Comparison of ENCODE assay signal across 8 cellular contexts in the genomic region with DNA sequence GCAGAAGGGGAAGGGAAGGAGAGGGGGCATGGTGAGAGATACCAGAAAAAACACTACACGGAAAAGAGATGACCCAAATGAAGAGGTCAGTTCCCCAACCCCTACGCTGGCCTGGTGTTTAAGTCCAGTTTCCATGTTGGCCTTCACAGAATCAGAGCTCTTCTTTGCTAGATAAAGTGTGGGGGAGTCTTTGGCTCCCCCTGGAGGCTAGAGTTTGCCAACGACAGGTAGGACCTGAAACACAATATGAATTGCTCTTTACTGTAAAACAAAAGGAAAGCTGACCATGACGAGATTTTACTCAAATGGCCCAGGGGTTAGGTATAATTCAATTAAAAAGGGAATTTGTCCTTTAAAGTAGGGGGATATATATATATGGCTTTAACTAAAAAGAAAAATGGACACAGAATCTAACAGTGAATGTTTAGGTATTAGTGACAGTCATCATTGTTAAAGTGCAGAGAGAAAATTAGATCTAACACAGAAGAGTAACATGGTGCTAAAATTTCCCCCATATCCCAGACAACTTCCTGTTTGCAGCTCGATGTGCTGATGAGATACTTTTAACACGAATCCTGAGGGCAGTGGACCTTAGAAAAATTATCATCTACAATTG.
DNase-seq lines count a peak whose midpoint lies in the region; ATAC-seq and TF ChIP-seq lines count a peak whose summit lies in the region.

No MANE protein-coding gene starts in this region.

- no peaks in the 10 kb centered on the region for H3K36me3 ChIP-seq in KOPT-K1 (ENCODE audit: insufficient read depth, low read length)
- no peaks in the 10 kb centered on the region for H3K36me3 ChIP-seq in SU-DHL-6 (ENCODE audit: low read length)
- no peaks in the 10 kb centered on the region for H3K36me3 ChIP-seq in adrenal gland (replicated peaks in 1 of 2)

- H3K9me3 ChIP-seq in KOPT-K1 (ENCODE audit: insufficient read depth, low read length, poor library complexity, severe bottlenecking) (no peaks in the 10 kb centered on the region), SU-DHL-6 (ENCODE audit: insufficient read depth, low read length) (no peaks in the 10 kb centered on the region), adrenal gland (replicated peaks in 1 of 3) (no peaks in the 10 kb centered on the region)

- WGBS in adrenal gland, 4 donors = 16 to 29% (median 22%) methylated on average over 6 of the region's 6 CpGs

- H4K20me1 ChIP-seq in SU-DHL-6 (ENCODE audit: low read depth, low read length) = no peaks in the 10 kb centered on the region

- TF ChIP-seq CTCF in SU-DHL-6 (IDR thresholded peaks at IDR 0.05; ENCODE audit: insufficient read depth, low read length, poor library complexity, severe bottlenecking) (peak; percentile 68), adrenal gland (IDR thresholded peaks at IDR 0.05) (peak; percentile 57 to 75 (median 64))

- peaks cover 0 to 5% of the 10 kb centered on the region in 2 donors for H3K4me1 ChIP-seq in adrenal gland (replicated peaks in 1 of 2)

- no peaks in the 10 kb centered on the region for H3K79me2 ChIP-seq in SU-DHL-6 (ENCODE audit: insufficient read depth, low read length)

- no peaks in the 10 kb centered on the region for H3F3A ChIP-seq in SU-DHL-6 (ENCODE audit: insufficient read depth)

- intact Hi-C loops in adrenal gland (cut with DNase I) = no loop called here

- no peaks in the 10 kb centered on the region for H3K27me3 ChIP-seq in SU-DHL-6 (ENCODE audit: low read length)
- H3K27me3 ChIP-seq in adrenal gland = no peaks in the 10 kb centered on the region

- no peak overlapping the region for H3K9ac ChIP-seq in SU-DHL-6 (ENCODE audit: low read length)

- H3K4me3 ChIP-seq in SU-DHL-6 (ENCODE audit: insufficient read depth, low read length, poor library complexity, severe bottlenecking) = no peak overlapping the region
- no peak overlapping the region for H3K4me3 ChIP-seq in adrenal gland

- peak; percentile 11 for DNase-seq in COLO668 (lab: John Stamatoyannopoulos, UW; ENCODE audit: unreplicated experiment)
- peak; percentile 47 to 89 (median 66) for DNase-seq in adrenal gland
- DNase-seq in inferior parietal cortex (ENCODE audit: extremely low spot score) = peak; percentile 62
- DNase-seq in stimulated activated CD4-positive, alpha-beta T cell treated with anti-CD3 and anti-CD28 coated beads, Interleukin-4, amount 100 ng/mL, for 48 hours (ENCODE audit: low read depth in 2 of 2) = peak; percentile 28 to 41
- no peak for DNase-seq in amniotic stem cell (lab: John Stamatoyannopoulos, UW)

- H3K9me2 ChIP-seq in SU-DHL-6 (replicated peaks; ENCODE audit: insufficient read depth, low read length) = no peaks in the 10 kb centered on the region

- no peak overlapping the region for H2AFZ ChIP-seq in SU-DHL-6 (ENCODE audit: low read depth, low read length, severe bottlenecking)

- no peak overlapping the region for H3K4me2 ChIP-seq in SU-DHL-6 (ENCODE audit: low read depth, low read length, poor library complexity, severe bottlenecking)

- ATAC-seq in GM19372 (IDR thresholded peaks at IDR 0.05; ENCODE audit: low read depth, unreplicated experiment) = peak; percentile 73

- TF ChIP-seq POLR2A in adrenal gland (IDR thresholded peaks at IDR 0.05) = no peak

- H3K27ac ChIP-seq in KOPT-K1 (ENCODE audit: low read depth, low read length, poor library complexity, severe bottlenecking) (peak overlapping the region; percentile 52), SU-DHL-6 (ENCODE audit: low read depth, low read length) (no peak overlapping the region), adrenal gland (no peak overlapping the region)
